In the genomic region with DNA sequence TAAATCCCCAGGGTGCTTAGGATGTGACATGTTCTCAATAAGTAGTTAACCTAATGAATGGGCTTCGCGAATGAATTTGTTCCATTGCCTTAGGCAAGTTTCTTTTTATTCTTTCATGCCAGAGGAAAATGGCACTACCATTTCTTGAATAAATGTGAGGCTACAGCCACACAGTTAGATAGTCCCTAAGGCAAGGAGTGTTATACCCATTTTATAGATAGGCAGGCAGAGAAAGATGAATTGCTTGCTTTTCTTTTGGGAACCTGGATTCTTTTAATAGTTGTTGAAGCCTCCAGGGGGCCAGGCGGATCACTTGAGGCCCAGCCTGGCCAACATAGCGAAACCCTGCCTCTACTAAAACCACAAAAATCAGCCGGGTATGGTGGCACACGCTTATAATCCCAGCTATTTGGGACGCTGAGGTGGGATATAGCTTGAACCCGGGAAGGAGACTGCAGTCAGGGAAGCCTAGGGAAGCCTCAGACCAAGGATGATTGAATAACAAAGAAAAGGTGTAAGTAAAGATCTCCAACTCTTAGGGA, we compare ENCODE assay signal across 8 cellular contexts. TPM values are rescaled to one million over a fixed set of nuclear protein-coding genes. Genes with fewer than 3 reads are reported as not detected.
DNase-seq lines count a peak whose midpoint lies in the region; TF ChIP-seq lines count a peak whose summit lies in the region.

No MANE protein-coding gene starts in this region.

- intact Hi-C loops in sigmoid colon (cut with DNase I), result loop anchor here (10.0 kb wide), 2 partner anchors 147 to 257 kb away; a partner anchor contains a TSS

- TF ChIP-seq EP300 in sigmoid colon (IDR thresholded peaks at IDR 0.05), result no peak

- H4K20me1 ChIP-seq in SU-DHL-6 (ENCODE audit: low read depth, low read length), result peaks cover 8% of the 10 kb centered on the region; the same call in 1 of the 2 replicates

- H3F3A ChIP-seq in SU-DHL-6 (ENCODE audit: insufficient read depth), result 0 out of 2 replicates have a peak, but pooled peaks cover 3% of the 10 kb centered on the region

- peaks cover 0 to 30% (median 25%) of the 10 kb centered on the region in 4 donors for H3K4me1 ChIP-seq in sigmoid colon

- no peak for TF ChIP-seq CTCF in GM12875 (IDR thresholded peaks at IDR 0.05; ENCODE audit: borderline replicate concordance, insufficient read depth, low read depth, low read length)
- no peak for TF ChIP-seq CTCF in SU-DHL-6 (IDR thresholded peaks at IDR 0.05; ENCODE audit: insufficient read depth, low read length, poor library complexity, severe bottlenecking)
- no peak for TF ChIP-seq CTCF in fibroblast of the aortic adventitia (IDR thresholded peaks at IDR 0.05; ENCODE audit: insufficient read depth, low read length)
- no peak for TF ChIP-seq CTCF in sigmoid colon (IDR thresholded peaks at IDR 0.05)

- peak overlapping the region; percentile 85 for H3K9ac ChIP-seq in SU-DHL-6 (ENCODE audit: low read length)

- peaks cover 52% of the 10 kb centered on the region for H3K79me2 ChIP-seq in SU-DHL-6 (ENCODE audit: insufficient read depth, low read length)

- 31 to 35% methylated on average over 8 of the region's 8 CpGs for WGBS in sigmoid colon, 2 donors

- no peak overlapping the region for H2AFZ ChIP-seq in SU-DHL-6 (ENCODE audit: low read depth, low read length, severe bottlenecking)

- H3K27me3 ChIP-seq in SU-DHL-6 (ENCODE audit: low read length) (no peaks in the 10 kb centered on the region), sigmoid colon (no peaks in the 10 kb centered on the region)

- H3K36me3 ChIP-seq in SU-DHL-6 (ENCODE audit: low read length), result peaks cover 12% of the 10 kb centered on the region
- peaks cover 10 to 63% (median 39%) of the 10 kb centered on the region in 4 donors for H3K36me3 ChIP-seq in sigmoid colon

- H3K9me3 ChIP-seq in SU-DHL-6 (ENCODE audit: insufficient read depth, low read length) (no peaks in the 10 kb centered on the region), sigmoid colon (no peaks in the 10 kb centered on the region)

- H3K4me2 ChIP-seq in SU-DHL-6 (ENCODE audit: low read depth, low read length, poor library complexity, severe bottlenecking), result peak overlapping the region; percentile 78

- H3K4me3 ChIP-seq in GM12875 (ENCODE audit: low read depth, low read length) (peak overlapping the region; percentile 88), SU-DHL-6 (ENCODE audit: insufficient read depth, low read length, poor library complexity, severe bottlenecking) (peak overlapping the region; percentile 92), fibroblast of the aortic adventitia (ENCODE audit: low read depth, low read length) (peak overlapping the region; percentile 98), sigmoid colon (peak overlapping the region; percentile 57 to 65 (median 61))

- no peak for TF ChIP-seq POLR2A in sigmoid colon (IDR thresholded peaks at IDR 0.05)

- no peak overlapping the region for H3K27ac ChIP-seq in SU-DHL-6 (ENCODE audit: low read depth, low read length)
- peak overlapping the region in 2 of 4 donors; percentile 88 to 94 for H3K27ac ChIP-seq in sigmoid colon

- DNase-seq in fibroblast of the aortic adventitia (ENCODE audit: low read depth), result no peak
- no peak for DNase-seq in sigmoid colon
- no peak for DNase-seq in stimulated activated CD8-positive, alpha-beta memory T cell treated with anti-CD3 and anti-CD28 coated beads, Interleukin-4, amount 100 ng/mL, for 48 hours
- DNase-seq in GOT3 (lab: John Stamatoyannopoulos, UW), result no peak
- no peak for DNase-seq in NCI-H1092 (lab: John Stamatoyannopoulos, UW)
- no peak for DNase-seq in RKO (ENCODE audit: low spot score)

- no peaks in the 10 kb centered on the region for H3K9me2 ChIP-seq in SU-DHL-6 (replicated peaks; ENCODE audit: insufficient read depth, low read length)

RNA-seq across cellular contexts. Expression of a gene that starts 0.9 kb away (rescaled TPM):
- 17.0 and 44.2 TPM in 2 replicates for total RNA-seq in fibroblast of the aortic adventitia (ENCODE audit: low replicate concordance)
- 10 to 100 TPM in 1 of 4 donors, 1 to 10 TPM in 3; 4.4 to 17.8 (median 9.6) TPM for total RNA-seq in sigmoid colon
- 10 to 100 TPM; 21.3 to 50.7 (median 22.2) TPM for polyA plus RNA-seq in sigmoid colon

RNA-seq across cellular contexts. Expression of a gene that starts 1.1 kb away (rescaled TPM):
- total RNA-seq in fibroblast of the aortic adventitia (ENCODE audit: low replicate concordance) (23.2 and 51.9 TPM in 2 replicates), sigmoid colon (100 to 1,000 TPM; 201 to 249 (median 235) TPM)
- 100 to 1,000 TPM; 207 to 457 (median 354) TPM for polyA plus RNA-seq in sigmoid colon

RNA-seq across cellular contexts. Expression of a gene that starts 22.2 kb away (rescaled TPM):
- total RNA-seq in fibroblast of the aortic adventitia (ENCODE audit: low replicate concordance), result 9.3 and 19.9 TPM in 2 replicates
- total RNA-seq in sigmoid colon, result 10 to 100 TPM in 2 of 4 donors, 1 to 10 TPM in 2; 5.6 to 16.9 (median 10.5) TPM
- polyA plus RNA-seq in sigmoid colon, result 1 to 10 TPM in 1 of 3 donors, under 1 TPM in 2; 0.23 to 1.8 (median 0.60) TPM

RNA-seq across cellular contexts. Expression of a gene that starts 25.9 kb away (rescaled TPM):
- total RNA-seq in fibroblast of the aortic adventitia (ENCODE audit: low replicate concordance) (33.7 and 81.8 TPM in 2 replicates), sigmoid colon (100 to 1,000 TPM in 3 of 4 donors, 10 to 100 TPM in 1; 88.8 to 117 (median 108) TPM)
- polyA plus RNA-seq in sigmoid colon, result 100 to 1,000 TPM in 1 of 3 donors, 10 to 100 TPM in 2; 41.0 to 112 (median 62.5) TPM

RNA-seq across cellular contexts. Expression of a gene that starts 28.9 kb away (rescaled TPM):
- total RNA-seq in fibroblast of the aortic adventitia (ENCODE audit: low replicate concordance) (49.3 and 76.5 TPM in 2 replicates), sigmoid colon (100 to 1,000 TPM; 129 to 163 (median 156) TPM)
- polyA plus RNA-seq in sigmoid colon, result 100 to 1,000 TPM; 274 to 403 (median 280) TPM
